Comparison of ENCODE assay signal across 31 cellular contexts in genomic region chr2:120301289-120301688, GRCh38. TPM values are rescaled to one million over a fixed set of nuclear protein-coding genes. Genes with fewer than 3 reads are reported as not detected.
"Had no signal": no experiment of that assay in that cellular context is flagged by ENCODE, and none has a peak within 500 bp of the region (broad histone marks: within the 10 kb centered on the region; RNA-seq: fewer than 3 reads in every experiment).

No MANE protein-coding gene starts in this region.

- DNase-seq: activated CD4-positive, alpha-beta memory T cell treated with anti-CD3 and anti-CD28 coated beads for 36 hours; activated CD4-positive, alpha-beta T cell treated with anti-CD3 and anti-CD28 coated beads for 36 hours; activated CD4-positive, alpha-beta T cell treated with anti-CD3 and anti-CD28 coated beads, Interleukin-2, amount 10 ng/mL, durations not matched to agents 24 days and 14 days; activated CD4-positive, CD25-positive, alpha-beta regulatory T cell; activated CD4-positive, CD25-positive, alpha-beta regulatory T cell treated with anti-CD3 and anti-CD28 coated beads, Interleukin-2, amount 50 U/mL, for 72 hours; activated CD8-positive, alpha-beta memory T cell treated with anti-CD3 and anti-CD28 coated beads, Interleukin-2, amount 10 ng/mL, durations not matched to agents 7 days and 5 days; activated CD8-positive, alpha-beta memory T cell treated with anti-CD3 and anti-CD28 coated beads, Interleukin-2, amount 50 U/mL, for 4 hours; activated CD8-positive, alpha-beta T cell treated with anti-CD3 and anti-CD28 coated beads, Interleukin-2, amount 10 ng/mL, durations not matched to agents 7 days and 5 days; activated effector memory CD4-positive, alpha-beta T cell treated with anti-CD3 and anti-CD28 coated beads, Interleukin-2, amount 50 U/mL, for 16 hours; activated naive CD4-positive, alpha-beta T cell treated with anti-CD3 and anti-CD28 coated beads for 36 hours; activated naive CD8-positive, alpha-beta T cell treated with anti-CD3 and anti-CD28 coated beads for 36 hours; activated naive CD8-positive, alpha-beta T cell treated with anti-CD3 and anti-CD28 coated beads, Interleukin-2, amount 50 U/mL, for 24 hours; activated T-cell treated with anti-CD3 and anti-CD28 coated beads, Interleukin-2, amount 50 U/mL, for 1 hour; adrenal gland; amygdala; aorta; body of pancreas; central memory CD4-positive, alpha-beta T cell; cerebellar nuclear complex; colonic mucosa; effector CD8-positive, alpha-beta T cell; esophagus squamous epithelium; foreskin fibroblast; head of caudate nucleus; T-helper 2 cell had no signal

- H3K4me3 ChIP-seq: adrenal gland, body of pancreas, colonic mucosa, esophagus squamous epithelium had no signal

- H3K27ac ChIP-seq: adrenal gland, body of pancreas, colonic mucosa had no signal

- FAIRE-seq: endometrium, endothelial cell of umbilical vein, frontal cortex had no signal

- H3K9me3 ChIP-seq: adrenal gland, body of pancreas, colonic mucosa, esophagus squamous epithelium had no signal

- H3K4me1 ChIP-seq: adrenal gland, colonic mucosa had no signal

- H3K27me3 ChIP-seq: adrenal gland, body of pancreas, colonic mucosa, esophagus squamous epithelium had no signal

- H3K36me3 ChIP-seq: adrenal gland, colonic mucosa had no signal

RNA-seq across cellular contexts. Expression of gene INHBB, which starts 44.6 kb away (rescaled TPM):
- total RNA-seq: activated CD4-positive, alpha-beta memory T cell treated with anti-CD3 and anti-CD28 coated beads for 36 hours; activated CD4-positive, alpha-beta T cell treated with anti-CD3 and anti-CD28 coated beads for 36 hours; activated CD4-positive, alpha-beta T cell treated with anti-CD3 and anti-CD28 coated beads, Interleukin-2, amount 10 ng/mL, durations not matched to agents 24 days and 14 days; activated CD8-positive, alpha-beta memory T cell treated with anti-CD3 and anti-CD28 coated beads for 36 hours; activated CD8-positive, alpha-beta memory T cell treated with anti-CD3 and anti-CD28 coated beads, Interleukin-2, amount 10 ng/mL, durations not matched to agents 7 days and 5 days; activated CD8-positive, alpha-beta T cell treated with anti-CD3 and anti-CD28 coated beads, Interleukin-2, amount 10 ng/mL, durations not matched to agents 7 days and 5 days; activated naive CD4-positive, alpha-beta T cell treated with anti-CD3 and anti-CD28 coated beads for 36 hours; activated naive CD8-positive, alpha-beta T cell treated with anti-CD3 and anti-CD28 coated beads for 36 hours; activated T-helper 1 cell treated with anti-CD3 and anti-CD28 coated beads, Interleukin-12 subunit alpha, Interleukin-12 subunit beta, Interleukin-2, Interleukin-4 antibody, amounts not matched to agents 30 ng/mL and 10 ng/mL and 1 ng/mL, durations not matched to agents 14 hours and 24 hours and 36 hours; activated T-helper 2 cell treated with anti-CD3 and anti-CD28 coated beads, Interferon-gamma antibody, Interleukin-2, Interleukin-4, amounts not matched to agents 10 μg/mL and 5 μg/mL and 100 μg/mL, durations not matched to agents 14 hours and 24 hours and 36 hours had no signal
